In genomic region chr7:41793556-41793955, GRCh38 we compare ENCODE assay signal across 29 cellular contexts.
"Had no signal": no experiment of that assay in that cellular context is flagged by ENCODE, and none has a peak within 500 bp of the region (broad histone marks: within the 10 kb centered on the region; RNA-seq: fewer than 3 reads in every experiment).

No MANE protein-coding gene starts in this region.

- H3K9me3 ChIP-seq: colonic mucosa, esophagus muscularis mucosa, esophagus squamous epithelium, gastrocnemius medialis, gastroesophageal sphincter, heart left ventricle, heart right ventricle had no signal

- H3K9me3 Mint-ChIP-seq: effector memory CD8-positive, alpha-beta T cell; endodermal cell had no signal

- H3K27me3 ChIP-seq: colonic mucosa, dorsolateral prefrontal cortex, esophagus muscularis mucosa, esophagus squamous epithelium, foreskin keratinocyte, gastrocnemius medialis, gastroesophageal sphincter, heart left ventricle, heart right ventricle had no signal

- H3K27ac Mint-ChIP-seq: dendritic cell treated with granulocyte-macrophage colony-stimulating factor and Interleukin-4, amounts not matched to agents 40 ng/mL and 50 ng/mL, for 4 days; effector memory CD8-positive, alpha-beta T cell; endodermal cell had no signal

- ATAC-seq: effector memory CD8-positive, alpha-beta T cell; esophagus mucosa; foreskin keratinocyte; gastrocnemius medialis; gastroesophageal sphincter; heart left ventricle; heart right ventricle had no signal

- H3K27ac ChIP-seq: colonic mucosa, coronary artery, dorsolateral prefrontal cortex, epithelial cell of prostate, esophagus muscularis mucosa, esophagus squamous epithelium, foreskin keratinocyte, gastrocnemius medialis, gastroesophageal sphincter, heart left ventricle, heart right ventricle had no signal

- FAIRE-seq: colon, endometrium, endothelial cell of umbilical vein, frontal cortex had no signal

- H3K4me1 ChIP-seq: colonic mucosa, esophagus muscularis mucosa, esophagus squamous epithelium, gastrocnemius medialis, gastroesophageal sphincter, heart left ventricle, heart right ventricle had no signal

- H3K36me3 ChIP-seq: colonic mucosa, esophagus muscularis mucosa, esophagus squamous epithelium, gastrocnemius medialis, gastroesophageal sphincter, heart left ventricle, heart right ventricle had no signal

- H3K4me3 Mint-ChIP-seq: dendritic cell treated with granulocyte-macrophage colony-stimulating factor and Interleukin-4, amounts not matched to agents 40 ng/mL and 50 ng/mL, for 4 days; effector memory CD8-positive, alpha-beta T cell; endodermal cell had no signal

- H3K4me1 Mint-ChIP-seq: endodermal cell had no signal

- H3K4me3 ChIP-seq: colonic mucosa, coronary artery, dorsolateral prefrontal cortex, esophagus muscularis mucosa, esophagus squamous epithelium, gastrocnemius medialis, gastroesophageal sphincter, heart left ventricle, heart right ventricle had no signal

- DNase-seq: colonic mucosa; cortex of kidney; dermis blood vessel endothelial cell; dorsolateral prefrontal cortex; effector CD4-positive, alpha-beta T cell; effector CD8-positive, alpha-beta T cell; effector memory CD4-positive, alpha-beta T cell; effector memory CD8-positive, alpha-beta T cell; endodermal cell; erythroblast; esophagus squamous epithelium; foreskin fibroblast; foreskin keratinocyte; foreskin melanocyte; gastrocnemius medialis; glutamatergic neuron; head of caudate nucleus; heart left ventricle; heart right ventricle had no signal
